ENCODE assay signal across 14 cellular contexts in the genomic region with DNA sequence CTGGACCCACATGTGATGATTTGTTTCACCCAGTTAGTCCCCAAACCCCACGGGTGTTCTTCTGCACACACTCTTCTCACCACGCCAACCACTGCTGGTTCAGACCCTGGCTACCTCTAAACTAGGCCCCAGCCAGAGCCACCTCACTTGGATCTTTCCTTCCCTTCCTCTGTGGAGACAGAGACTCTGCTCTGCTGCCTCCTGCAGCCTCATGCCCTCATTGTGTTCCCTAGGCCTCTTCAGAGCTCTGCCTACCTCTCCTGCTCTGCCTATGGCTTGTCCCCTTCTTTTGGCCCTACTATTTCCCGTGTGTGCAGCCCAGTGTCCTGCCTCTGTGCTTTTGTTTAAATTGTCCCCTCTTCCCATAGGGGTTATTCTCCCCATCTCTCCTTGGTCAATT.
DNase-seq lines count a peak whose midpoint lies in the region; ATAC-seq, FAIRE-seq and TF ChIP-seq lines count a peak whose summit lies in the region.
"Had no signal": no experiment of that assay in that cellular context is flagged by ENCODE, and none has a peak within 500 bp of the region (broad histone marks: within the 10 kb centered on the region; RNA-seq: fewer than 3 reads in every experiment).

No MANE protein-coding gene starts in this region.

- no peak for ATAC-seq in naive B cell (ENCODE audit: low read depth in 2 of 2)

- H3K9ac ChIP-seq in astrocyte (ENCODE audit: low read length): no peak overlapping the region

- no peak overlapping the region for H3K27ac ChIP-seq in astrocyte (ENCODE audit: low read depth, low read length)
- H3K27ac ChIP-seq: SK-N-MC had no signal

- CTCF ChIA-PET in Calu3 (lab: Charles Lee): no interaction called here

- BruUV-seq in Calu3 (replicated peaks; lab: Mats Ljungman, UMichigan): no TSS peak

- H3K36me3 ChIP-seq in astrocyte (ENCODE audit: insufficient read depth, low read length): no peaks in the 10 kb centered on the region
- H3K36me3 ChIP-seq: HAP-1 had no signal

- no peaks in the 10 kb centered on the region for H3K27me3 ChIP-seq in astrocyte (ENCODE audit: insufficient read depth, low read length)

- FAIRE-seq in astrocyte (lab: Jason Lieb, UNC) (no peak), HTR-8/SVneo (lab: Jason Lieb, UNC) (no peak)

- H3K9me3 Mint-ChIP-seq in CD14-positive monocyte: no peaks in the 10 kb centered on the region
- no peaks in the 10 kb centered on the region for H3K9me3 Mint-ChIP-seq in Calu3 (ENCODE audit: low read depth, unreplicated experiment)
- H3K9me3 Mint-ChIP-seq in astrocyte (ENCODE audit: unreplicated experiment): peaks cover 6% of the 10 kb centered on the region
- H3K9me3 Mint-ChIP-seq in naive B cell: no peaks in the 10 kb centered on the region
- H3K9me3 Mint-ChIP-seq in glutamatergic neuron (ENCODE audit: unreplicated experiment): no peaks in the 10 kb centered on the region

- H3K4me1 ChIP-seq in astrocyte (ENCODE audit: insufficient read depth, low read length): peaks cover 3% of the 10 kb centered on the region
- H3K4me1 ChIP-seq: HAP-1 had no signal

- H4K20me1 ChIP-seq in astrocyte (ENCODE audit: insufficient read depth, low read length): no peaks in the 10 kb centered on the region

- peaks cover 78% of the 10 kb centered on the region for H3K4me1 Mint-ChIP-seq in CD14-positive monocyte
- H3K4me1 Mint-ChIP-seq in Calu3 (ENCODE audit: low read depth, unreplicated experiment): peaks cover 83% of the 10 kb centered on the region
- H3K4me1 Mint-ChIP-seq in astrocyte (ENCODE audit: low read depth, unreplicated experiment): peaks cover 39% of the 10 kb centered on the region
- peaks cover 31 to 43% (median 32%) of the 10 kb centered on the region in 3 donors for H3K4me1 Mint-ChIP-seq in naive B cell
- H3K4me1 Mint-ChIP-seq in glutamatergic neuron (ENCODE audit: low read depth, unreplicated experiment): peaks cover 3% of the 10 kb centered on the region

- no peak overlapping the region for H2AFZ ChIP-seq in astrocyte (ENCODE audit: low read depth, low read length)

- DNase-seq in CD14-positive monocyte (ENCODE audit: low spot score) (no peak), Calu3 (no peak), astrocyte (ENCODE audit: low read depth) (no peak), naive B cell (no peak), MV-4-11 (lab: John Stamatoyannopoulos, UW) (no peak), glutamatergic neuron (no peak), NCI-H1048 (lab: John Stamatoyannopoulos, UW) (no peak), HTR-8/SVneo (ENCODE audit: insufficient read length, low spot score) (no peak)
- DNase-seq: NCI-H1092, NCI-H510A treated with DMSO at 0.1 percent for 48 hours, NCI-H82, Right ventricle myocardium superior had no signal

- no peaks in the 10 kb centered on the region for H3K9me3 ChIP-seq in astrocyte (ENCODE audit: insufficient read depth, low read depth, low read length)
- H3K9me3 ChIP-seq: HAP-1 had no signal

- H3K27ac Mint-ChIP-seq in CD14-positive monocyte (peak overlapping the region; percentile 8 to 79 (median 44)), Calu3 (ENCODE audit: unreplicated experiment) (peak overlapping the region; percentile 5), astrocyte (ENCODE audit: unreplicated experiment) (peak overlapping the region; percentile 37), naive B cell (peak overlapping the region in 4 of 6 donors; percentile 4 to 88 (median 60)), glutamatergic neuron (ENCODE audit: unreplicated experiment) (no peak overlapping the region)

- H3K4me3 ChIP-seq in astrocyte (ENCODE audit: insufficient read depth, low read depth, low read length): no peak overlapping the region
- H3K4me3 ChIP-seq: HAP-1, SK-N-MC had no signal

- H3K4me2 ChIP-seq in astrocyte (ENCODE audit: low read length): no peak overlapping the region

- TF ChIP-seq CTCF in CD14-positive monocyte (IDR thresholded peaks at IDR 0.05): no peak
- TF ChIP-seq CTCF in Calu3 (IDR thresholded peaks at IDR 0.05; ENCODE audit: unreplicated experiment): no peak
- no peak for TF ChIP-seq CTCF in astrocyte (IDR thresholded peaks at IDR 0.05; ENCODE audit: insufficient read depth, low read depth, low read length)
- no peak for TF ChIP-seq CTCF in glutamatergic neuron (IDR thresholded peaks at IDR 0.05; ENCODE audit: partially characterized antibody, unreplicated experiment)

- H3K36me3 Mint-ChIP-seq in CD14-positive monocyte (peaks cover 24 to 25% of the 10 kb centered on the region in 2 donors), Calu3 (ENCODE audit: insufficient read depth, unreplicated experiment) (no peaks in the 10 kb centered on the region), astrocyte (ENCODE audit: low read depth, unreplicated experiment) (no peaks in the 10 kb centered on the region), naive B cell (peaks cover 0 to 4% of the 10 kb centered on the region in 2 donors), glutamatergic neuron (ENCODE audit: unreplicated experiment) (no peaks in the 10 kb centered on the region)

- H3K4me3 Mint-ChIP-seq in CD14-positive monocyte (no peak overlapping the region), Calu3 (ENCODE audit: low read depth, unreplicated experiment) (no peak overlapping the region), astrocyte (ENCODE audit: unreplicated experiment) (no peak overlapping the region), naive B cell (no peak overlapping the region), glutamatergic neuron (ENCODE audit: unreplicated experiment) (no peak overlapping the region)

- H3K27me3 Mint-ChIP-seq in CD14-positive monocyte (ENCODE audit: low read depth in 3 of 3) (peaks cover 0 to 3% (median 0%) of the 10 kb centered on the region in 3 donors), Calu3 (ENCODE audit: unreplicated experiment) (no peaks in the 10 kb centered on the region), astrocyte (ENCODE audit: low read depth, unreplicated experiment) (no peaks in the 10 kb centered on the region), naive B cell (no peaks in the 10 kb centered on the region), glutamatergic neuron (ENCODE audit: unreplicated experiment) (peaks cover 3% of the 10 kb centered on the region)

- no peaks in the 10 kb centered on the region for H3K79me2 ChIP-seq in astrocyte (ENCODE audit: insufficient read depth, low read length)

- intact Hi-C loops in CD14-positive monocyte (cut with micrococcal nuclease): no loop called here
- intact Hi-C loops in Calu3 (cut with micrococcal nuclease; ENCODE audit: unreplicated experiment): no loop called here
